ENCODE assay signal across 8 cellular contexts in genomic region chr5:43305948-43306563, GRCh38. TPM values are rescaled to one million over a fixed set of nuclear protein-coding genes. Genes with fewer than 3 reads are reported as not detected.
A peak's percentile ranks its signal among the peaks of the same experiment; 100 is the strongest.
DNase-seq lines count a peak whose midpoint lies in the region; ATAC-seq, FAIRE-seq and TF ChIP-seq lines count a peak whose summit lies in the region.

No MANE protein-coding gene starts in this region.

- H3K27ac ChIP-seq in K562 (ENCODE audit: extremely low read depth, low read depth, low read length) (no peak overlapping the region), tibial nerve (peak overlapping the region in 2 of 4 donors; percentile 20)

- no peak overlapping the region for H2AFZ ChIP-seq in K562 (ENCODE audit: low read depth, low read length)

- H3K9me1 ChIP-seq in K562 (ENCODE audit: control insufficient read depth, insufficient read depth, low read length): no peaks in the 10 kb centered on the region

- H3K9me3 ChIP-seq in K562 (replicated peaks; ENCODE audit: control insufficient read depth, insufficient read depth, low read depth, low read length) (no peaks in the 10 kb centered on the region), tibial nerve (no peaks in the 10 kb centered on the region)

- peaks cover 37% of the 10 kb centered on the region for H4K20me1 ChIP-seq in K562 (replicated peaks; ENCODE audit: control insufficient read depth, insufficient read depth, low read length)

- H3K4me3 ChIP-seq in K562: no peak overlapping the region
- H3K4me3 ChIP-seq in tibial nerve: no peak overlapping the region

- CTCF ChIA-PET in K562 (lab: Yijun Ruan, JAX; ENCODE audit: low intra/inter-chr PET ratio): interaction anchor here (0.7 to 1.9 kb wide), 5 partner anchors 78 to 201 kb away, joined by 3 to 7 read pairs (median 3); no protein-coding TSS in a partner anchor

- TF ChIP-seq CTCF in D721Med (IDR thresholded peaks at IDR 0.05; ENCODE audit: insufficient read depth, missing control alignments) (peak; percentile 65), K562 (IDR thresholded peaks at IDR 0.05 in 2 of 3, conservative IDR thresholded peaks at IDR 0.05 in 1 of 3; ENCODE audit: insufficient read depth in 2 of 3, low read depth in 1 of 3, low read length in 3 of 3) (peak; percentile 62 to 83 (median 72); a peak in 5 of 6 replicates), tibial nerve (IDR thresholded peaks at IDR 0.05) (peak; percentile 49 to 57 (median 53))

- FAIRE-seq in D721Med (lab: Jason Lieb, UNC) (no peak), K562 (lab: Jason Lieb, UNC) (peak; percentile 65)

- H3K36me3 ChIP-seq in K562 (ENCODE audit: control insufficient read depth, insufficient read depth, low read length) (peaks cover 90% of the 10 kb centered on the region), tibial nerve (no peaks in the 10 kb centered on the region)

- POLR2A ChIA-PET in K562 (lab: Yijun Ruan, JAX): interaction anchor here (1.3 to 1.5 kb wide), 3 partner anchors 11 to 178 kb away, joined by 3 to 7 read pairs (median 4); partner anchors contain the start of gene TMEM267

- intact Hi-C loops in K562 (cut with micrococcal nuclease): loop anchor here (1.0 to 10.0 kb wide), 7 partner anchors 79 to 299 kb away; partner anchors contain the start of genes NNT, TMEM267 and ZNF131

- no peak overlapping the region for H3K9ac ChIP-seq in K562 (ENCODE audit: insufficient read depth in 1 of 2, low read depth in 2 of 2, low read length in 2 of 2)

- peaks cover 11 to 57% of the 10 kb centered on the region in 2 experiments for H3K4me1 ChIP-seq in K562 (replicated peaks in 1 of 2; ENCODE audit: control insufficient read depth in 2 of 2, insufficient read depth in 2 of 2, low read length in 2 of 2)
- peaks cover 0 to 70% (median 2%) of the 10 kb centered on the region in 4 donors for H3K4me1 ChIP-seq in tibial nerve

- DNase-seq in D721Med (ENCODE audit: insufficient read length, low spot score) (no peak), HS-5 (ENCODE audit: low read depth) (peak; percentile 58), NOMO-1 treated with dmso at 0.1 percent for 144 hours (lab: John Stamatoyannopoulos, UW; ENCODE audit: unreplicated experiment) (peak; percentile 32), K562 (ENCODE audit: extremely low read depth in 1 of 4, low spot score in 3 of 4) (peak; percentile 41 to 85 (median 44)), kidney tubule cell (ENCODE audit: low spot score) (peak; percentile 70), tibial nerve (ENCODE audit: low spot score in 2 of 2) (peak in 1 of 2 donors; percentile 33)
- no peak for DNase-seq in effector CD4-positive, alpha-beta T cell

- H3K79me2 ChIP-seq in K562 (ENCODE audit: control insufficient read depth, insufficient read depth, low read length): peaks cover 96% of the 10 kb centered on the region

- in situ Hi-C loops in K562 (cut with MboI): no loop called here

- H3K4me2 ChIP-seq in K562 (ENCODE audit: insufficient read depth, low read length): no peak overlapping the region

- ATAC-seq in GM19324 (IDR thresholded peaks at IDR 0.05; ENCODE audit: low FRiP score, unreplicated experiment): peak; percentile 38
- peak; percentile 78 for ATAC-seq in K562

- TF ChIP-seq EP300 in K562 (IDR thresholded peaks at IDR 0.05; ENCODE audit: low read length) (no peak), tibial nerve (IDR thresholded peaks at IDR 0.05) (no peak)

- 0% methylated on average over 1 of the region's 1 CpG for WGBS in K562 (ENCODE audit: insufficient coverage, low coverage, missing lambda C conversion rate)
- WGBS in tibial nerve, 2 donors: 57 to 60% methylated on average over 1 of the region's 1 CpG

- no TSS peak for BruUV-seq in K562 (replicated peaks; lab: Mats Ljungman, UMichigan)

- TF ChIP-seq POLR2A in K562 (conservative IDR thresholded peaks at IDR 0.05): no peak
- no peak for TF ChIP-seq POLR2A in tibial nerve (IDR thresholded peaks at IDR 0.05)

- H3K27me3 ChIP-seq in K562 (ENCODE audit: control insufficient read depth in 2 of 2, insufficient read depth in 2 of 2, low read length in 2 of 2) (no peaks in the 10 kb centered on the region), tibial nerve (no peaks in the 10 kb centered on the region)

- TF ChIP-seq RAD21 in K562 (CRISPR knock-in tag; conservative IDR thresholded peaks at IDR 0.05 in 1 of 2, IDR thresholded peaks at IDR 0.05 in 1 of 2): peak; percentile 83 to 85

TF ChIP-seq in K562, 482 proteins besides CTCF, POLR2A, EP300 and RAD21 (continues in another document):
- TF ChIP-seq L3MBTL2 (IDR thresholded peaks at IDR 0.05) (no peak), ZNF277 (CRISPR knock-in tag; IDR thresholded peaks at IDR 0.05; ENCODE audit: borderline replicate concordance) (no peak), SNAPC5 (CRISPR knock-in tag; IDR thresholded peaks at IDR 0.05) (no peak), NBN (IDR thresholded peaks at IDR 0.05; ENCODE audit: low read depth) (0 out of 2 replicates have a peak, but pooled peaks have one; percentile 55), TCF3 (CRISPR knock-in tag; IDR thresholded peaks at IDR 0.05) (0 out of 2 replicates have a peak, but pooled peaks have one; percentile 9), HMBOX1 (IDR thresholded peaks at IDR 0.05) (0 out of 2 replicates have a peak, but pooled peaks have one; percentile 13), GATA2 (CRISPR knock-in tag; IDR thresholded peaks at IDR 0.05) (0 out of 2 replicates have a peak, but pooled peaks have one; percentile 10), SPI1 (IDR thresholded peaks at IDR 0.05; ENCODE audit: borderline replicate concordance, low read depth, low read length) (no peak), DEAF1 (CRISPR knock-in tag; IDR thresholded peaks at IDR 0.05) (peak; percentile 68; the same call in 1 of the 2 replicates), SIN3B (IDR thresholded peaks at IDR 0.05; ENCODE audit: low read depth) (no peak), RBFOX2 (IDR thresholded peaks at IDR 0.05; ENCODE audit: low read depth, low read length) (0 out of 2 replicates have a peak, but pooled peaks have one; percentile 12), SMARCB1 (IDR thresholded peaks at IDR 0.05; ENCODE audit: insufficient read length, low read depth) (no peak), ERF (CRISPR knock-in tag; IDR thresholded peaks at IDR 0.05) (no peak)

RNA-seq across cellular contexts. Expression of gene HMGCS1, which starts 7.2 kb away (rescaled TPM):
- total RNA-seq in K562 (2011; cell fraction: chromatin; rRNA removed; ENCODE audit: low replicate concordance): 640 and 1,528 TPM in 2 replicates
- total RNA-seq in K562 (2011; cell fraction: nucleolus; rRNA removed): 261 and 443 TPM in 2 replicates
- total RNA-seq in K562 (2011; cell fraction: nucleoplasm; rRNA removed): 645 and 660 TPM in 2 replicates
- total RNA-seq in K562 (2014; rRNA removed) (43.7 and 46.9 TPM in 2 replicates), K562 (2014; rRNA removed; fragmentation: Illumina TruSeq; extraction: Trizol) (131 and 160 TPM in 2 replicates), K562 (2015; rRNA removed; fragmentation: Illumina TruSeq; extraction: Trizol) (66.1 and 77.9 TPM in 2 replicates), K562 (2021) (116 and 137 TPM in 2 replicates), tibial nerve (10 to 100 TPM; 18.9 to 33.2 (median 20.1) TPM)
- polyA plus RNA-seq in K562 (2011; rRNA removed) (337 and 342 TPM in 2 replicates), K562 (2014; fragmentation: Illumina TruSeq; extraction: Trizol) (139 and 165 TPM in 2 replicates), K562 (2014; fragmentation: Nextera tagmentation; extraction: Ambion mirVana) (10 to 100 TPM; 84.6 to 93.1 TPM), K562 (2014; rRNA removed) (111 and 122 TPM in 2 replicates)
- polyA plus RNA-seq in K562 (2011; cell fraction: cytosol; rRNA removed): 38.9 and 149 TPM in 2 replicates
- 209 and 452 TPM in 2 replicates for polyA plus RNA-seq in K562 (2011; cell fraction: nucleus; rRNA removed)
- polyA plus RNA-seq in K562 (2012): 49.5 and 143 TPM in 2 replicates
- 389 and 534 TPM in 2 replicates for polyA minus RNA-seq in K562 (2011; rRNA and poly(A)+ RNA removed)
- polyA minus RNA-seq in K562 (2011; cell fraction: cytosol; rRNA and poly(A)+ RNA removed): 123 and 131 TPM in 2 replicates
- 142 and 344 TPM in 2 replicates for polyA minus RNA-seq in K562 (2011; cell fraction: nucleus; rRNA and poly(A)+ RNA removed)

Comparison
In these comparisons a context has a peak if more than half of its experiments do, and no peak if none do; other contexts are left out.
1. DNase-seq: peak in HS-5 (single experiment), NOMO-1 treated with dmso at 0.1 percent for 144 hours (single experiment), K562 (4 of 4) and kidney tubule cell (single experiment); none in D721Med (single experiment) and effector CD4-positive, alpha-beta T cell (single experiment).
2. Peak in every context shown above with its lines, with median percentiles within 50 percentile points of each other: CTCF ChIP-seq.